Comparison of ENCODE assay signal across 13 cellular contexts in genomic region chr11:119307219-119307618, GRCh38. TPM values are rescaled to one million over a fixed set of nuclear protein-coding genes. Genes with fewer than 3 reads are reported as not detected.
DNase-seq lines count a peak whose midpoint lies in the region; ATAC-seq and TF ChIP-seq lines count a peak whose summit lies in the region.
"Had no signal": no experiment of that assay in that cellular context is flagged by ENCODE, and none has a peak within 500 bp of the region (broad histone marks: within the 10 kb centered on the region; RNA-seq: fewer than 3 reads in every experiment).

No MANE protein-coding gene starts in this region.

- H3K27me3 ChIP-seq in CD8-positive, alpha-beta T cell (ENCODE audit: insufficient read depth, low read length) = no peaks in the 10 kb centered on the region
- no peaks in the 10 kb centered on the region for H3K27me3 ChIP-seq in Loucy (ENCODE audit: insufficient read depth, low read length, poor library complexity, severe bottlenecking)
- no peaks in the 10 kb centered on the region for H3K27me3 ChIP-seq in osteoblast (ENCODE audit: insufficient read depth, low read length)

- no peaks in the 10 kb centered on the region for H3K9me2 ChIP-seq in Loucy (replicated peaks; ENCODE audit: low read depth, low read length)

- POLR2A ChIA-PET in CD8-positive, alpha-beta T cell (lab: Charles Lee) = interaction anchor here (1.8 kb wide), 1 partner anchor 9 kb away, joined by 4 read pairs; the partner anchor contains the start of gene MCAM

- H4K20me1 ChIP-seq in Loucy (ENCODE audit: insufficient read depth, low read length, poor library complexity, severe bottlenecking) = no peaks in the 10 kb centered on the region
- H4K20me1 ChIP-seq in osteoblast (ENCODE audit: insufficient read depth, low read length) = no peaks in the 10 kb centered on the region

- intact Hi-C loops in CD8-positive, alpha-beta T cell (cut with DNase I, micrococcal nuclease) = loop anchor here in 1 of 2 experiments (10.0 kb wide), 1 partner anchor 702 kb away; the partner anchor contains the start of gene PHLDB1

- H3K9me3 ChIP-seq in CD8-positive, alpha-beta T cell (ENCODE audit: low read length) = no peaks in the 10 kb centered on the region
- no peaks in the 10 kb centered on the region for H3K9me3 ChIP-seq in Loucy (ENCODE audit: insufficient read depth, low read depth, low read length)
- H3K9me3 ChIP-seq in osteoblast (ENCODE audit: low read depth, low read length) = no peaks in the 10 kb centered on the region

- ATAC-seq in CD8-positive, alpha-beta T cell = no peak
- no peak for ATAC-seq in HG02885 (IDR thresholded peaks at IDR 0.05; ENCODE audit: poor library complexity, unreplicated experiment)
- no peak for ATAC-seq in activated T-cell treated with anti-CD3 and anti-CD28 coated beads, Interleukin-2, amount 50 U/mL, for 72 hours (replicated peaks in 1 of 2)

- H3K36me3 ChIP-seq in CD8-positive, alpha-beta T cell (ENCODE audit: insufficient read depth, low read length) = no peaks in the 10 kb centered on the region
- H3K36me3 ChIP-seq in Loucy (ENCODE audit: insufficient read depth, low read length) (peaks cover 22% of the 10 kb centered on the region; the same call in 1 of the 2 replicates), osteoblast (ENCODE audit: insufficient read depth, low read length) (peaks cover 33% of the 10 kb centered on the region)

- peaks cover 35% of the 10 kb centered on the region for H3K36me3 Mint-ChIP-seq in CD8-positive, alpha-beta T cell
- H3K36me3 Mint-ChIP-seq in chondrocyte (ENCODE audit: low read depth) = peaks cover 29% of the 10 kb centered on the region
- peaks cover 2 to 17% of the 10 kb centered on the region in 2 donors for H3K36me3 Mint-ChIP-seq in activated T-cell treated with anti-CD3 and anti-CD28 coated beads, Interleukin-2, amount 50 U/mL, for 72 hours (ENCODE audit: insufficient read depth in 2 of 2)

- H2AFZ ChIP-seq in Loucy (ENCODE audit: low read length) (no peak overlapping the region), osteoblast (ENCODE audit: low read length) (no peak overlapping the region)

- no peaks in the 10 kb centered on the region for H3F3A ChIP-seq in Loucy (ENCODE audit: low read depth)

- TF ChIP-seq CTCF in CD8-positive, alpha-beta T cell (IDR thresholded peaks at IDR 0.05) = no peak
- peak; percentile 33; the same call in 1 of the 2 replicates for TF ChIP-seq CTCF in Loucy (conservative IDR thresholded peaks at IDR 0.05; ENCODE audit: low read length)
- peak; percentile 55 for TF ChIP-seq CTCF in chondrocyte (IDR thresholded peaks at IDR 0.05)
- no peak for TF ChIP-seq CTCF in osteoblast (IDR thresholded peaks at IDR 0.05; ENCODE audit: extremely low read depth, low read depth, low read length)

- no peak overlapping the region for H3K4me3 Mint-ChIP-seq in CD8-positive, alpha-beta T cell
- no peak overlapping the region for H3K4me3 Mint-ChIP-seq in chondrocyte (ENCODE audit: unreplicated experiment)
- no peak overlapping the region for H3K4me3 Mint-ChIP-seq in activated T-cell treated with anti-CD3 and anti-CD28 coated beads, Interleukin-2, amount 50 U/mL, for 72 hours
- H3K4me3 Mint-ChIP-seq: memory B cell had no signal

- H3K4me1 Mint-ChIP-seq in CD8-positive, alpha-beta T cell (ENCODE audit: low read depth) = peaks cover 35% of the 10 kb centered on the region
- peaks cover 25% of the 10 kb centered on the region for H3K4me1 Mint-ChIP-seq in chondrocyte (ENCODE audit: low read depth)
- peaks cover 26% of the 10 kb centered on the region for H3K4me1 Mint-ChIP-seq in activated T-cell treated with anti-CD3 and anti-CD28 coated beads, Interleukin-2, amount 50 U/mL, for 72 hours (ENCODE audit: low read depth)
- H3K4me1 Mint-ChIP-seq: memory B cell had no signal

- H3K27ac ChIP-seq in CD8-positive, alpha-beta T cell (ENCODE audit: low read depth, low read length) = peak overlapping the region; percentile 15
- H3K27ac ChIP-seq in osteoblast (ENCODE audit: low read depth, low read length) = peak overlapping the region; percentile 68
- H3K27ac ChIP-seq: epithelial cell of prostate had no signal

- H3K79me2 ChIP-seq in Loucy (ENCODE audit: insufficient read depth, low read length) (no peaks in the 10 kb centered on the region), osteoblast (ENCODE audit: insufficient read depth, low read length) (no peaks in the 10 kb centered on the region)

- H3K4me3 ChIP-seq in CD8-positive, alpha-beta T cell (ENCODE audit: low read depth, low read length) = no peak overlapping the region
- H3K4me3 ChIP-seq in Loucy (ENCODE audit: low read length, poor library complexity, severe bottlenecking) (no peak overlapping the region), osteoblast (ENCODE audit: insufficient read depth, low read length) (no peak overlapping the region)

- CTCF ChIA-PET in CD8-positive, alpha-beta T cell (lab: Charles Lee) = interaction anchor here (0.9 to 3.8 kb wide), 6 partner anchors 8 to 110 kb away, joined by 4 to 35 read pairs (median 8); partner anchors contain the start of gene CBL

- no peaks in the 10 kb centered on the region for H3K9me3 Mint-ChIP-seq in CD8-positive, alpha-beta T cell
- no peaks in the 10 kb centered on the region for H3K9me3 Mint-ChIP-seq in chondrocyte (ENCODE audit: low read depth)
- no peaks in the 10 kb centered on the region for H3K9me3 Mint-ChIP-seq in activated T-cell treated with anti-CD3 and anti-CD28 coated beads, Interleukin-2, amount 50 U/mL, for 72 hours
- H3K9me3 Mint-ChIP-seq: memory B cell had no signal

- H3K4me1 ChIP-seq in CD8-positive, alpha-beta T cell (ENCODE audit: insufficient read depth, low read length) = peaks cover 30% of the 10 kb centered on the region
- peaks cover 6% of the 10 kb centered on the region for H3K4me1 ChIP-seq in Loucy (ENCODE audit: insufficient read depth, low read length, poor library complexity, severe bottlenecking)
- H3K4me1 ChIP-seq in osteoblast (ENCODE audit: insufficient read depth, low read length) = peaks cover 15% of the 10 kb centered on the region

- H3K4me2 ChIP-seq in Loucy (ENCODE audit: low read depth, low read length, poor library complexity, severe bottlenecking) (no peak overlapping the region), osteoblast (ENCODE audit: insufficient read depth, low read length) (no peak overlapping the region)

- no peak overlapping the region for H3K9ac ChIP-seq in Loucy (ENCODE audit: low read depth, low read length, poor library complexity, severe bottlenecking)

- H3K27me3 Mint-ChIP-seq in CD8-positive, alpha-beta T cell (ENCODE audit: low read depth) = no peaks in the 10 kb centered on the region
- no peaks in the 10 kb centered on the region for H3K27me3 Mint-ChIP-seq in chondrocyte (ENCODE audit: low read depth)
- H3K27me3 Mint-ChIP-seq in activated T-cell treated with anti-CD3 and anti-CD28 coated beads, Interleukin-2, amount 50 U/mL, for 72 hours (ENCODE audit: low read depth) = no peaks in the 10 kb centered on the region
- H3K27me3 Mint-ChIP-seq: memory B cell had no signal

- DNase-seq in CD8-positive, alpha-beta T cell = no peak
- no peak for DNase-seq in chondrocyte (ENCODE audit: low spot score)
- DNase-seq in osteoblast (ENCODE audit: insufficient read length, low spot score, missing footprints) = no peak
- no peak for DNase-seq in CD1c-positive myeloid dendritic cell (ENCODE audit: extremely low spot score)
- no peak for DNase-seq in RPMI8226
- no peak for DNase-seq in activated T-cell treated with anti-CD3 and anti-CD28 coated beads, Interleukin-2, amount 50 U/mL, for 72 hours
- DNase-seq: stimulated activated CD4-positive, alpha-beta T cell treated with anti-CD3 and anti-CD28 coated beads, Interleukin-2, amount 100 ng/mL, for 48 hours had no signal

- peak overlapping the region; percentile 99 for H3K27ac Mint-ChIP-seq in CD8-positive, alpha-beta T cell
- peak overlapping the region; percentile 88 for H3K27ac Mint-ChIP-seq in chondrocyte (ENCODE audit: unreplicated experiment)
- H3K27ac Mint-ChIP-seq in activated T-cell treated with anti-CD3 and anti-CD28 coated beads, Interleukin-2, amount 50 U/mL, for 72 hours = no peak overlapping the region

RNA-seq across cellular contexts. Expression of gene MCAM, which starts 9.7 kb away (rescaled TPM):
- 10 to 100 TPM; 16.1 to 18.3 TPM for total RNA-seq in CD8-positive, alpha-beta T cell
- total RNA-seq in chondrocyte (170 to 527 TPM (median 509 TPM) in 3 replicates), osteoblast (11.2 and 14.1 TPM in 2 replicates)
- total RNA-seq in activated T-cell treated with anti-CD3 and anti-CD28 coated beads, Interleukin-2, amount 50 U/mL, for 72 hours = 1 to 10 TPM; 4.7 to 5.2 TPM

RNA-seq across cellular contexts. Expression of gene RNF26, which starts 27.1 kb away (rescaled TPM):
- total RNA-seq in CD8-positive, alpha-beta T cell = 10 to 100 TPM; 20.9 TPM
- total RNA-seq in chondrocyte (22.8 to 26.0 TPM (median 24.3 TPM) in 3 replicates), osteoblast (4.0 and 5.0 TPM in 2 replicates)
- total RNA-seq in activated T-cell treated with anti-CD3 and anti-CD28 coated beads, Interleukin-2, amount 50 U/mL, for 72 hours = 10 to 100 TPM; 32.5 to 38.9 TPM

RNA-seq across cellular contexts. Expression of gene C1QTNF5, which starts 33.5 kb away (rescaled TPM):
- not detected for total RNA-seq in CD8-positive, alpha-beta T cell
- total RNA-seq in chondrocyte (16.2 to 67.2 TPM (median 67.1 TPM) in 3 replicates), osteoblast (35.9 and 41.3 TPM in 2 replicates)
- not detected for total RNA-seq in activated T-cell treated with anti-CD3 and anti-CD28 coated beads, Interleukin-2, amount 50 U/mL, for 72 hours
- total RNA-seq: activated CD8-positive, alpha-beta memory T cell treated with anti-CD3 and anti-CD28 coated beads for 36 hours had no signal

RNA-seq across cellular contexts. Expression of gene MFRP, which starts 39.3 kb away (rescaled TPM):
- not detected for total RNA-seq in CD8-positive, alpha-beta T cell
- total RNA-seq in chondrocyte (not detected in 3 replicates), osteoblast (not detected in 2 replicates)
- total RNA-seq in activated T-cell treated with anti-CD3 and anti-CD28 coated beads, Interleukin-2, amount 50 U/mL, for 72 hours = not detected
- total RNA-seq: activated CD8-positive, alpha-beta memory T cell treated with anti-CD3 and anti-CD28 coated beads for 36 hours; HT1080 had no signal

Comparison
In these comparisons a context has a peak if more than half of its experiments do, and no peak if none do; other contexts are left out.
1. CTCF ChIP-seq: peak in Loucy (single experiment) and chondrocyte (single experiment); none in CD8-positive, alpha-beta T cell (single experiment) and osteoblast (single experiment).
2. RNA of gene C1QTNF5, which starts 33.5 kb away (total RNA-seq): 16.2 to 67.2 TPM in chondrocyte and 35.9 to 41.3 TPM in osteoblast; not detected in CD8-positive, alpha-beta T cell and not detected in activated T-cell treated with anti-CD3 and anti-CD28 coated beads, Interleukin-2, amount 50 U/mL, for 72 hours; every median in the first group is over 10 times any median in the second.